ENCODE assay signal across 27 cellular contexts in the genomic region with DNA sequence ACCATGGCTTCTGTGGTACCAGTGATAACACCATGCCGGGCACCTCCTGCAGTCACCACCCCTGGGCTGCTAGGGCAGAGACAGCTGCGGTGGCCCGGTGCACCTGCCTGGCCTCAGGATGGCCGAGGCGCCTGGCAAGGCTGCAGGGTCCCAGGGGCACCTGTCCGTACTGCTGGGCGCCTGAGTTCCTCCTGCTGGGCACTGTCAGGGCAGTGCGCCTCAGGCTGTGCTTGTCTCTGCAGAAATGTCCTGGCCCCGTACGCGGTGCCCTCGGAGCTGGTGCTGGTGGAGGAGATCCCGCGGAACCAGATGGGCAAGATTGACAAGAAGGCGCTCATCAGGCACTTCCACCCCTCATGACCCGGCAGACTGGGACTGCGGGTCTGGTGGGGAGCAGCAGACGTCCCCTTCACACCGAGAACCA. TPM values are rescaled to one million over a fixed set of nuclear protein-coding genes. Genes with fewer than 3 reads are reported as not detected.
DNase-seq lines count a peak whose midpoint lies in the region; ATAC-seq, FAIRE-seq and TF ChIP-seq lines count a peak whose summit lies in the region.
"Had no signal": no experiment of that assay in that cellular context is flagged by ENCODE, and none has a peak within 500 bp of the region (broad histone marks: within the 10 kb centered on the region; RNA-seq: fewer than 3 reads in every experiment).

No MANE protein-coding gene starts in this region.

- BruUV-seq in Calu3 (replicated peaks; lab: Mats Ljungman, UMichigan) (no TSS peak), K562 (replicated peaks; lab: Mats Ljungman, UMichigan) (no TSS peak)

- peaks cover 0 to 47% of the 10 kb centered on the region in 2 experiments; a peak in 3 of 5 replicates for H3K4me1 ChIP-seq in K562 (replicated peaks in 1 of 2; ENCODE audit: control insufficient read depth in 2 of 2, insufficient read depth in 2 of 2, low read length in 2 of 2)
- H3K4me1 ChIP-seq in naive thymus-derived CD4-positive, alpha-beta T cell (ENCODE audit: control insufficient read depth in 2 of 2, insufficient read depth in 2 of 2, low read length in 2 of 2) = no peaks in the 10 kb centered on the region
- H3K4me1 ChIP-seq in kidney (ENCODE audit: control insufficient read depth in 1 of 2, insufficient read depth in 1 of 2, low read depth in 1 of 2, low read length in 2 of 2) = peaks cover 9 to 15% of the 10 kb centered on the region in 2 donors

- in situ Hi-C loops in K562 (cut with MboI) = no loop called here

- H3K27me3 ChIP-seq in K562 (ENCODE audit: control insufficient read depth in 2 of 2, insufficient read depth in 2 of 2, low read length in 2 of 2) = no peaks in the 10 kb centered on the region
- H3K27me3 ChIP-seq in naive thymus-derived CD4-positive, alpha-beta T cell (ENCODE audit: control insufficient read depth in 2 of 2, insufficient read depth in 2 of 2, low read length in 2 of 2) = no peaks in the 10 kb centered on the region
- H3K27me3 ChIP-seq: SJCRH30, spleen had no signal

- no peaks in the 10 kb centered on the region for H3K9me1 ChIP-seq in K562 (ENCODE audit: control insufficient read depth, insufficient read depth, low read length)

- no peaks in the 10 kb centered on the region for H3K79me2 ChIP-seq in K562 (ENCODE audit: control insufficient read depth, insufficient read depth, low read length)

- ATAC-seq in K562 = no peak; the same call in 2 of the 3 replicates
- ATAC-seq in naive thymus-derived CD4-positive, alpha-beta T cell = peak; percentile 14
- no peak for ATAC-seq in natural killer cell
- ATAC-seq: activated CD4-positive, CD25-positive, alpha-beta regulatory T cell treated with anti-CD3 and anti-CD28 coated beads, Interleukin-2, amount 50 U/mL, for 24 hours had no signal

- H3K27ac ChIP-seq in K562 (ENCODE audit: extremely low read depth, low read depth, low read length) = no peak overlapping the region
- H3K27ac ChIP-seq in naive thymus-derived CD4-positive, alpha-beta T cell (ENCODE audit: low read depth, low read length) = no peak overlapping the region
- no peak overlapping the region for H3K27ac ChIP-seq in kidney (ENCODE audit: low read depth in 2 of 2, low read length in 2 of 2)
- H3K27ac ChIP-seq: SJCRH30 had no signal

- no peak overlapping the region for H3K4me2 ChIP-seq in K562 (ENCODE audit: insufficient read depth, low read length)

- no peak overlapping the region for H2AFZ ChIP-seq in K562 (ENCODE audit: low read depth, low read length)

- H3K27me3 Mint-ChIP-seq in Calu3 (ENCODE audit: unreplicated experiment) (peaks cover 32% of the 10 kb centered on the region), natural killer cell (ENCODE audit: low read depth in 2 of 2) (no peaks in the 10 kb centered on the region), glutamatergic neuron (ENCODE audit: unreplicated experiment) (peaks cover 4% of the 10 kb centered on the region)
- H3K27me3 Mint-ChIP-seq in naive thymus-derived CD4-positive, alpha-beta T cell = no peaks in the 10 kb centered on the region
- H3K27me3 Mint-ChIP-seq: activated CD4-positive, alpha-beta memory T cell treated with anti-CD3 and anti-CD28 coated beads for 36 hours; CD4-positive, alpha-beta memory T cell; central memory CD8-positive, alpha-beta T cell; T-cell had no signal

- FAIRE-seq in K562 (lab: Jason Lieb, UNC) = no peak
- no peak for FAIRE-seq in kidney (lab: Jason Lieb, UNC)
- FAIRE-seq: keratinocyte had no signal

- H3K9ac ChIP-seq in K562 (ENCODE audit: insufficient read depth in 1 of 2, low read depth in 2 of 2, low read length in 2 of 2) (no peak overlapping the region; a peak in 1 of 4 replicates), kidney (ENCODE audit: low read length in 2 of 2) (no peak overlapping the region)

- POLR2A ChIA-PET in K562 (lab: Yijun Ruan, JAX) = no interaction called here
- POLR2A ChIA-PET in naive thymus-derived CD4-positive, alpha-beta T cell (lab: Charles Lee) = no interaction called here

- TF ChIP-seq CTCF in Calu3 (IDR thresholded peaks at IDR 0.05; ENCODE audit: unreplicated experiment) (no peak), K562 (IDR thresholded peaks at IDR 0.05 in 2 of 3, conservative IDR thresholded peaks at IDR 0.05 in 1 of 3; ENCODE audit: insufficient read depth in 2 of 3, low read depth in 1 of 3, low read length in 3 of 3) (no peak), natural killer cell (IDR thresholded peaks at IDR 0.05) (no peak), glutamatergic neuron (IDR thresholded peaks at IDR 0.05; ENCODE audit: partially characterized antibody, unreplicated experiment) (no peak), kidney (IDR thresholded peaks at IDR 0.05; ENCODE audit: borderline replicate concordance, extremely low read depth, insufficient read depth) (no peak)

- H3K9me3 ChIP-seq in K562 (replicated peaks; ENCODE audit: control insufficient read depth, insufficient read depth, low read depth, low read length) (peaks cover 15% of the 10 kb centered on the region), kidney (ENCODE audit: control insufficient read depth in 1 of 2, low read length in 2 of 2) (peaks cover 0 to 8% of the 10 kb centered on the region in 2 donors)
- peaks cover 0 to 8% (median 0%) of the 10 kb centered on the region in 3 experiments for H3K9me3 ChIP-seq in naive thymus-derived CD4-positive, alpha-beta T cell (ENCODE audit: control insufficient read depth in 2 of 3, low read length in 3 of 3)

- TF ChIP-seq POLR2A in K562 (conservative IDR thresholded peaks at IDR 0.05) = no peak

- no peak for TF ChIP-seq EP300 in K562 (IDR thresholded peaks at IDR 0.05; ENCODE audit: low read length)

- H3K36me3 Mint-ChIP-seq in Calu3 (ENCODE audit: insufficient read depth, unreplicated experiment) = peaks cover 67% of the 10 kb centered on the region
- peaks cover 11 to 32% (median 18%) of the 10 kb centered on the region in 5 donors for H3K36me3 Mint-ChIP-seq in naive thymus-derived CD4-positive, alpha-beta T cell
- H3K36me3 Mint-ChIP-seq in natural killer cell = no peaks in the 10 kb centered on the region
- H3K36me3 Mint-ChIP-seq in glutamatergic neuron (ENCODE audit: unreplicated experiment) = peaks cover 28% of the 10 kb centered on the region

- WGBS in K562 (ENCODE audit: insufficient coverage, low coverage, missing lambda C conversion rate) = 87% methylated on average over 14 of the region's 19 CpGs

- DNase-seq in Calu3 (peak; percentile 45), HPDE6-E6E7 (ENCODE audit: extremely low spot score) (peak; percentile 74), K562 (ENCODE audit: extremely low read depth in 1 of 4, low spot score in 3 of 4) (no peak), natural killer cell (no peak), glutamatergic neuron (no peak), pons (ENCODE audit: low spot score) (no peak), kidney (no peak)
- no peak for DNase-seq in naive thymus-derived CD4-positive, alpha-beta T cell
- DNase-seq: activated CD4-positive, alpha-beta memory T cell treated with anti-CD3 and anti-CD28 coated beads for 36 hours; activated effector memory CD4-positive, alpha-beta T cell treated with Interleukin-2 at 50 U/mL for 16 hours; CD4-positive, alpha-beta memory T cell; HCEC 1CT; NCI-H1092; NCI-H187; NCI-H748 treated with DMSO at 0.1 percent for 48 hours; SJCRH30; spleen; stimulated activated CD4-positive, alpha-beta T cell treated with anti-CD3 and anti-CD28 coated beads, Interleukin-4, amount 100 ng/mL, for 1 hour; stimulated activated naive CD4-positive, alpha-beta T cell; T-cell had no signal

- intact Hi-C loops in Calu3 (cut with micrococcal nuclease; ENCODE audit: unreplicated experiment) (no loop called here), K562 (cut with micrococcal nuclease) (no loop called here), natural killer cell (cut with micrococcal nuclease) (no loop called here), kidney (cut with DNase I) (no loop called here)
- intact Hi-C loops in naive thymus-derived CD4-positive, alpha-beta T cell (cut with micrococcal nuclease) = no loop called here

- H3K4me1 Mint-ChIP-seq in Calu3 (ENCODE audit: low read depth, unreplicated experiment) = peaks cover 6% of the 10 kb centered on the region
- H3K4me1 Mint-ChIP-seq in naive thymus-derived CD4-positive, alpha-beta T cell = peaks cover 0 to 15% (median 8%) of the 10 kb centered on the region in 7 donors
- no peaks in the 10 kb centered on the region for H3K4me1 Mint-ChIP-seq in natural killer cell
- H3K4me1 Mint-ChIP-seq in glutamatergic neuron (ENCODE audit: low read depth, unreplicated experiment) = peaks cover 8% of the 10 kb centered on the region
- H3K4me1 Mint-ChIP-seq: central memory CD8-positive, alpha-beta T cell had no signal

- CTCF ChIA-PET in Calu3 (lab: Charles Lee) = no interaction called here
- CTCF ChIA-PET in K562 (lab: Yijun Ruan, JAX; ENCODE audit: low intra/inter-chr PET ratio) = no interaction called here
- CTCF ChIA-PET in naive thymus-derived CD4-positive, alpha-beta T cell (lab: Charles Lee) = no interaction called here

- H3K4me3 ChIP-seq in K562 (no peak overlapping the region), kidney (ENCODE audit: low read length in 2 of 2) (no peak overlapping the region)
- H3K4me3 ChIP-seq in naive thymus-derived CD4-positive, alpha-beta T cell (ENCODE audit: low read length) = no peak overlapping the region
- H3K4me3 ChIP-seq: SJCRH30, spleen had no signal

- H3K9me3 Mint-ChIP-seq in Calu3 (ENCODE audit: low read depth, unreplicated experiment) = peaks cover 10% of the 10 kb centered on the region
- H3K9me3 Mint-ChIP-seq in naive thymus-derived CD4-positive, alpha-beta T cell = peaks cover 0 to 12% (median 2%) of the 10 kb centered on the region in 11 donors
- no peaks in the 10 kb centered on the region for H3K9me3 Mint-ChIP-seq in natural killer cell
- peaks cover 16% of the 10 kb centered on the region for H3K9me3 Mint-ChIP-seq in glutamatergic neuron (ENCODE audit: unreplicated experiment)
- H3K9me3 Mint-ChIP-seq: central memory CD8-positive, alpha-beta T cell had no signal

- H3K4me3 Mint-ChIP-seq in Calu3 (ENCODE audit: low read depth, unreplicated experiment) (no peak overlapping the region), natural killer cell (no peak overlapping the region), glutamatergic neuron (ENCODE audit: unreplicated experiment) (no peak overlapping the region)
- H3K4me3 Mint-ChIP-seq in naive thymus-derived CD4-positive, alpha-beta T cell = no peak overlapping the region
- H3K4me3 Mint-ChIP-seq: activated CD4-positive, alpha-beta memory T cell treated with anti-CD3 and anti-CD28 coated beads for 36 hours; CD4-positive, alpha-beta memory T cell; central memory CD8-positive, alpha-beta T cell; T-cell had no signal

- no peaks in the 10 kb centered on the region for H4K20me1 ChIP-seq in K562 (replicated peaks; ENCODE audit: control insufficient read depth, insufficient read depth, low read length)

- H3K36me3 ChIP-seq in K562 (ENCODE audit: control insufficient read depth, insufficient read depth, low read length) (peaks cover 22% of the 10 kb centered on the region; the same call in 2 of the 3 replicates), kidney (ENCODE audit: control insufficient read depth in 1 of 2, insufficient read depth in 2 of 2, low read length in 2 of 2) (peaks cover 0 to 14% of the 10 kb centered on the region in 2 donors)
- H3K36me3 ChIP-seq in naive thymus-derived CD4-positive, alpha-beta T cell (ENCODE audit: control insufficient read depth in 2 of 3, insufficient read depth in 3 of 3, low read length in 3 of 3) = peaks cover 0 to 25% (median 8%) of the 10 kb centered on the region in 3 experiments
- H3K36me3 ChIP-seq: SJCRH30 had no signal

- no peak for TF ChIP-seq RAD21 in K562 (CRISPR knock-in tag; conservative IDR thresholded peaks at IDR 0.05 in 1 of 2, IDR thresholded peaks at IDR 0.05 in 1 of 2)

- H3K27ac Mint-ChIP-seq in Calu3 (ENCODE audit: unreplicated experiment) = peak overlapping the region; percentile 45
- no peak overlapping the region for H3K27ac Mint-ChIP-seq in naive thymus-derived CD4-positive, alpha-beta T cell
- no peak overlapping the region for H3K27ac Mint-ChIP-seq in natural killer cell
- H3K27ac Mint-ChIP-seq in glutamatergic neuron (ENCODE audit: unreplicated experiment) = no peak overlapping the region
- H3K27ac Mint-ChIP-seq: activated CD4-positive, alpha-beta memory T cell treated with anti-CD3 and anti-CD28 coated beads for 36 hours; T-cell had no signal

RNA-seq across cellular contexts. Expression of gene CDH15, which starts 17.7 kb away (rescaled TPM):
- total RNA-seq in Calu3 (2022) = not detected in 2 replicates
- total RNA-seq in K562 (2011; cell fraction: chromatin; rRNA removed; ENCODE audit: low replicate concordance) = 0.37 TPM in 1 of 2 replicates, not detected in the other
- total RNA-seq in K562 (2011; cell fraction: nucleolus; rRNA removed) = 0.33 TPM in 1 of 2 replicates, not detected in the other
- not detected in 2 replicates for total RNA-seq in K562 (2011; cell fraction: nucleoplasm; rRNA removed)
- 0.16 and 0.18 TPM in 2 replicates for total RNA-seq in K562 (2014; rRNA removed)
- not detected in 2 replicates for total RNA-seq in K562 (2014; rRNA removed; fragmentation: Illumina TruSeq; extraction: Trizol)
- total RNA-seq in K562 (2015; rRNA removed; fragmentation: Illumina TruSeq; extraction: Trizol) = not detected in 2 replicates
- 0.07 and 0.11 TPM in 2 replicates for total RNA-seq in K562 (2021)
- polyA plus RNA-seq in K562 (2011; rRNA removed) = 0.03 TPM in 1 of 2 replicates, not detected in the other
- polyA plus RNA-seq in K562 (2011; cell fraction: cytosol; rRNA removed) = 0.03 and 0.12 TPM in 2 replicates
- polyA plus RNA-seq in K562 (2011; cell fraction: nucleus; rRNA removed) = 0.08 and 0.09 TPM in 2 replicates
- 0.11 and 0.12 TPM in 2 replicates for polyA plus RNA-seq in K562 (2012)
- polyA plus RNA-seq in K562 (2014; fragmentation: Illumina TruSeq; extraction: Trizol) = not detected in 2 replicates
- not detected for polyA plus RNA-seq in K562 (2014; fragmentation: Nextera tagmentation; extraction: Ambion mirVana)
- not detected in 2 replicates for polyA plus RNA-seq in K562 (2014; rRNA removed)
- not detected in 2 replicates for polyA minus RNA-seq in K562 (2011; rRNA and poly(A)+ RNA removed)
- polyA minus RNA-seq in K562 (2011; cell fraction: cytosol; rRNA and poly(A)+ RNA removed) = not detected in 2 replicates
- not detected in 2 replicates for polyA minus RNA-seq in K562 (2011; cell fraction: nucleus; rRNA and poly(A)+ RNA removed)
- total RNA-seq in naive thymus-derived CD4-positive, alpha-beta T cell = not detected
- not detected for polyA plus RNA-seq in naive thymus-derived CD4-positive, alpha-beta T cell
- total RNA-seq in natural killer cell = under 1 TPM in 1 of 3 donors, not detected in 2; 0.20 TPM
- 12.6 TPM for total RNA-seq in glutamatergic neuron (ENCODE audit: unreplicated experiment)
- total RNA-seq in kidney = 0.31 TPM
- polyA plus RNA-seq in kidney (ENCODE audit: insufficient read depth, low read depth, low replicate concordance) = 0.22 TPM
- total RNA-seq: activated CD4-positive, alpha-beta memory T cell treated with anti-CD3 and anti-CD28 coated beads for 36 hours; CD4-positive, alpha-beta memory T cell; OCI-LY7; renal cortical epithelial cell had no signal
- polyA plus RNA-seq: CD4-positive, alpha-beta memory T cell; keratinocyte had no signal

RNA-seq across cellular contexts. Expression of gene SLC22A31, which starts 46.5 kb away (rescaled TPM):
- 0.52 and 2.0 TPM in 2 replicates for total RNA-seq in Calu3 (2022)
- 1.7 and 10.2 TPM in 2 replicates for total RNA-seq in K562 (2011; cell fraction: chromatin; rRNA removed; ENCODE audit: low replicate concordance)
- 8.4 and 9.0 TPM in 2 replicates for total RNA-seq in K562 (2011; cell fraction: nucleolus; rRNA removed)
- total RNA-seq in K562 (2011; cell fraction: nucleoplasm; rRNA removed) = 3.0 and 3.2 TPM in 2 replicates
- total RNA-seq in K562 (2014; rRNA removed) = 0.54 and 0.86 TPM in 2 replicates
- not detected in 2 replicates for total RNA-seq in K562 (2014; rRNA removed; fragmentation: Illumina TruSeq; extraction: Trizol)
- 0.15 and 0.29 TPM in 2 replicates for total RNA-seq in K562 (2015; rRNA removed; fragmentation: Illumina TruSeq; extraction: Trizol)
- 1.1 and 1.3 TPM in 2 replicates for total RNA-seq in K562 (2021)
- 0.39 and 1.9 TPM in 2 replicates for polyA plus RNA-seq in K562 (2011; rRNA removed)
- polyA plus RNA-seq in K562 (2011; cell fraction: cytosol; rRNA removed) = 0.94 and 0.97 TPM in 2 replicates
- polyA plus RNA-seq in K562 (2011; cell fraction: nucleus; rRNA removed) = 21.9 and 26.1 TPM in 2 replicates
- 0.74 and 1.7 TPM in 2 replicates for polyA plus RNA-seq in K562 (2012)
- polyA plus RNA-seq in K562 (2014; fragmentation: Illumina TruSeq; extraction: Trizol) = 0.36 and 0.47 TPM in 2 replicates
- not detected for polyA plus RNA-seq in K562 (2014; fragmentation: Nextera tagmentation; extraction: Ambion mirVana)
- polyA plus RNA-seq in K562 (2014; rRNA removed) = 2.2 and 2.4 TPM in 2 replicates
- not detected in 2 replicates for polyA minus RNA-seq in K562 (2011; rRNA and poly(A)+ RNA removed)
- 0.76 TPM in 1 of 2 replicates, not detected in the other for polyA minus RNA-seq in K562 (2011; cell fraction: cytosol; rRNA and poly(A)+ RNA removed)
- polyA minus RNA-seq in K562 (2011; cell fraction: nucleus; rRNA and poly(A)+ RNA removed) = 1.9 and 3.9 TPM in 2 replicates
- total RNA-seq in naive thymus-derived CD4-positive, alpha-beta T cell = 1 to 10 TPM; 1.1 to 4.4 (median 2.8) TPM
- polyA plus RNA-seq in naive thymus-derived CD4-positive, alpha-beta T cell = under 1 TPM; 0.33 to 0.55 TPM
- total RNA-seq in natural killer cell = under 1 TPM in 1 of 3 donors, not detected in 2; 0.75 TPM
- 3.9 TPM for total RNA-seq in glutamatergic neuron (ENCODE audit: unreplicated experiment)
- total RNA-seq in kidney = 1.8 TPM
- 0.47 TPM for polyA plus RNA-seq in kidney (ENCODE audit: insufficient read depth, low read depth, low replicate concordance)
- total RNA-seq: lung microvascular endothelial cell, myocyte, OCI-LY7, renal cortical epithelial cell, SJCRH30 had no signal
- polyA plus RNA-seq: keratinocyte had no signal

Comparison
In these comparisons a context has a peak if more than half of its experiments do, and no peak if none do; other contexts are left out.
1. DNase-seq: peak in Calu3 (single experiment) and HPDE6-E6E7 (single experiment); none in K562 (0 of 4), naive thymus-derived CD4-positive, alpha-beta T cell (0 of 9), natural killer cell (single experiment), glutamatergic neuron (single experiment), pons (single experiment) and kidney (single experiment).